In the genomic region with DNA sequence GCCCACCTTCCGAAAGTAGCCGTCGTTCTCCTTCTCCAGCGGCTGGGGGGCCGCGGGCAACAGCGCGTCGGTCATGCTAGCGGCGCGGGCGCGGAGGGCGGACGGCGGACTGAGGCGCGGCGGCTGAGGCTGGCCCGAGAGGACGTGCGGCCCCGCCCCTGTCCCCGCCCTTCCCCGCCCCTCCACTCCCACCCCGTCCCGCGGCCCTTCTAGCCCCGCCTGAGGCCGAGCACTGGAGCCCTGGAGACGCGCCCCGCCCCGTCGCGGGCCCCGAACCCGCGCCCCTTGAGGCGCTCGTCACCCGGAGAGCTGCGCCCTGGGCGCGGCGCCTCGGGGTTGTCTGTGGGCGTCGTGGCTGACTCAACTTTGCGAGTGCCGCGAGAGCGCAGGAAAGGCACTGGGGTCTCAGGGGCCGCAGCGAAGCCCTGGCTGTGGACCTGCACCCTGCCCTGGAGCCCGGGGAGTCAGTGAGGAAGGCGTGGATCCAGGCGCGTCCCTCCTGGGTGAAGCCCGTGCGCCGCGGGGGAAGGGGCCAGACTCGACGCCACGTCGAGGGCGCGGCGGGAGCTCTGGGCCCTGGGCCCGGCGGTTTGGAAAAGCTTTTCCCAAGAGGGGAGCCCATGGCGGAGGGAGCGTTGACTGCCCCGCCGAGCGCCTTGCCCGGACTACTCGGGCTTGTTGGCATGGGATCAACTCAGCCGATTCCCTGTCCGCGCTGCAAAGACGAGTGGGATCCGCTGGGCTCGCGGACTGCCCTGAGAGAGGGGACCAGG, we compare ENCODE assay signal across 8 cellular contexts. TPM values are rescaled to one million over a fixed set of nuclear protein-coding genes. Genes with fewer than 3 reads are reported as not detected.
DNase-seq lines count a peak whose midpoint lies in the region; ATAC-seq and TF ChIP-seq lines count a peak whose summit lies in the region.

A gene (minus strand): TSS at position 111 of the 773 bp plus-strand sequence. CDS start 36 bp downstream, at position 75.

- H3K9me3 ChIP-seq in HUES48 (ENCODE audit: control insufficient read depth, insufficient read depth, low read length) (no peaks in the 10 kb centered on the region), vagina (no peaks in the 10 kb centered on the region)

- H3K36me3 Mint-ChIP-seq in CD14-positive monocyte (no peaks in the 10 kb centered on the region), progenitor cell of endocrine pancreas (ENCODE audit: insufficient read depth) (peaks cover 1% of the 10 kb centered on the region)

- H3K27me3 ChIP-seq in HUES48 (ENCODE audit: control insufficient read depth, insufficient read depth, low read length) (no peaks in the 10 kb centered on the region), vagina (no peaks in the 10 kb centered on the region)

- peak; percentile 77 for ATAC-seq in GM19438 (IDR thresholded peaks at IDR 0.05; ENCODE audit: low read depth, unreplicated experiment)

- H3K4me3 ChIP-seq in HUES48 (ENCODE audit: low read depth, low read length) (peak within 1 kb of the TSS; percentile 81), vagina (peak within 1 kb of the TSS; percentile 46 to 77)

- no peak for TF ChIP-seq POLR2A in vagina (IDR thresholded peaks at IDR 0.05)

- no peak for DNase-seq in CD14-positive monocyte (ENCODE audit: low spot score)
- peak; percentile 69 for DNase-seq in RPMI8226
- DNase-seq in activated naive CD4-positive, alpha-beta T cell treated with Interleukin-2 at 50 U/mL for 16 hours: peak; percentile 65
- DNase-seq in head of caudate nucleus: peak in 31 of 42 donors; percentile 8 to 60 (median 33)
- peak; percentile 58 for DNase-seq in progenitor cell of endocrine pancreas (ENCODE audit: low spot score, unreplicated experiment)
- no peak for DNase-seq in vagina (ENCODE audit: extremely low spot score in 2 of 2)

- H3K4me3 Mint-ChIP-seq in CD14-positive monocyte (peak within 1 kb of the TSS; percentile 62 to 83), progenitor cell of endocrine pancreas (ENCODE audit: low read depth) (peak within 1 kb of the TSS; percentile 92)

- H3K36me3 ChIP-seq in HUES48 (ENCODE audit: control insufficient read depth, insufficient read depth, low read length) (no peaks in the 10 kb centered on the region), vagina (no peaks in the 10 kb centered on the region)

- H3K4me1 Mint-ChIP-seq in CD14-positive monocyte (peaks cover 4% of the 10 kb centered on the region), progenitor cell of endocrine pancreas (ENCODE audit: low read depth) (peaks cover 11% of the 10 kb centered on the region)

- H3K9ac ChIP-seq in HUES48 (ENCODE audit: low read depth, low read length): peak within 1 kb of the TSS; percentile 61; the same call in 1 of the 2 replicates

- intact Hi-C loops in CD14-positive monocyte (cut with micrococcal nuclease) (no loop called here), head of caudate nucleus (cut with DNase I) (no loop called here), vagina (cut with DNase I) (no loop called here)

- H3K27ac ChIP-seq in HUES48 (ENCODE audit: low read depth, low read length) (no peak within 1 kb of the TSS), vagina (no peak within 1 kb of the TSS)

- H3K27me3 Mint-ChIP-seq in CD14-positive monocyte (ENCODE audit: low read depth in 3 of 3) (peaks cover 33 to 72% (median 61%) of the 10 kb centered on the region in 3 donors), progenitor cell of endocrine pancreas (peaks cover 7% of the 10 kb centered on the region)

- TF ChIP-seq CTCF in CD14-positive monocyte (IDR thresholded peaks at IDR 0.05) (no peak), progenitor cell of endocrine pancreas (IDR thresholded peaks at IDR 0.05; ENCODE audit: unreplicated experiment) (no peak), vagina (IDR thresholded peaks at IDR 0.05) (no peak)

- H3K4me1 ChIP-seq in HUES48 (ENCODE audit: control insufficient read depth, insufficient read depth, low read length) (peaks cover 8% of the 10 kb centered on the region), vagina (peaks cover 16% of the 10 kb centered on the region)

- H3K27ac Mint-ChIP-seq in CD14-positive monocyte: no peak within 1 kb of the TSS
- peak within 1 kb of the TSS; percentile 93 for H3K27ac Mint-ChIP-seq in progenitor cell of endocrine pancreas

- H3K9me3 Mint-ChIP-seq in CD14-positive monocyte (peaks cover 0 to 11% (median 6%) of the 10 kb centered on the region in 7 donors), progenitor cell of endocrine pancreas (ENCODE audit: low read depth) (no peaks in the 10 kb centered on the region)

RNA-seq across cellular contexts. Expression of the gene that starts here (rescaled TPM):
- polyA plus RNA-seq in CD14-positive monocyte: under 1 TPM; 0.16 to 0.51 TPM
- total RNA-seq in progenitor cell of endocrine pancreas (33.9 and 40.2 TPM in 2 replicates), vagina (3.4 TPM)

Comparison
In these comparisons a context has a peak if more than half of its experiments do, and no peak if none do; other contexts are left out.
1. DNase-seq: peak in RPMI8226 (single experiment), activated naive CD4-positive, alpha-beta T cell treated with Interleukin-2 at 50 U/mL for 16 hours (single experiment), head of caudate nucleus (31 of 42) and progenitor cell of endocrine pancreas (single experiment); none in CD14-positive monocyte (single experiment) and vagina (0 of 2).